ENCODE assay signal across 23 cellular contexts in the genomic region with DNA sequence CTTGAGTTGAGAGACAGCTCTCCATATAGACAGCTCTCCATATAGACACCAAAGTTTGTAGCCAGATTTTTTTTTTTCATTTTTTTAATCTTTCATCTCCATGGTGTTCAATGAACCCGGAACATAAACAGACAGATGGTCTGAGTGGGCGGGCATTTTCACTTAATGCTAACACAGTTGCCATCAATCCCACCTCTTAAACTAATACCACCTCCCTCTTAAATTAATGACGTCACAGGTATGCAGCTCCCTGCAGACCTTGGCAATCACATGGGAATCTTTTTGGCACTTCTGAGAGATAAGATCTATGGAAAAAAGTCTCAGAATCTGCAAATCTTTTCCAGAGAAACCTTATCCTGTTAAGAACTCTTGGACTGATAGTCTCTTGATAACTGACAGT. TPM values are rescaled to one million over a fixed set of nuclear protein-coding genes. Genes with fewer than 3 reads are reported as not detected.
A peak's percentile ranks its signal among the peaks of the same experiment; 100 is the strongest.
DNase-seq lines count a peak whose midpoint lies in the region; ATAC-seq, FAIRE-seq and TF ChIP-seq lines count a peak whose summit lies in the region.
"Had no signal": no experiment of that assay in that cellular context is flagged by ENCODE, and none has a peak within 500 bp of the region (broad histone marks: within the 10 kb centered on the region; RNA-seq: fewer than 3 reads in every experiment).

No MANE protein-coding gene starts in this region.

- H2AFZ ChIP-seq in K562 (ENCODE audit: low read depth, low read length), result no peak overlapping the region
- H2AFZ ChIP-seq: GM23248 had no signal

- H3K4me3 Mint-ChIP-seq in activated T-helper 1 cell treated with anti-CD3 and anti-CD28 coated beads, Interleukin-12 subunit alpha, Interleukin-12 subunit beta, Interleukin-2, Interleukin-4 antibody, amounts not matched to agents 30 ng/mL and 10 ng/mL and 1 ng/mL, durations not matched to agents 14 hours and 24 hours and 36 hours, result no peak overlapping the region
- H3K4me3 Mint-ChIP-seq: CD4-positive, alpha-beta memory T cell; T-helper 1 cell treated with Interleukin-12 subunit alpha and Interleukin-12 subunit beta and Interleukin-4 antibody, amounts not matched to agents 30 μg/mL and 1 μg/mL, for 36 hours had no signal

- no peaks in the 10 kb centered on the region for H3K9me3 Mint-ChIP-seq in activated T-helper 1 cell treated with anti-CD3 and anti-CD28 coated beads, Interleukin-12 subunit alpha, Interleukin-12 subunit beta, Interleukin-2, Interleukin-4 antibody, amounts not matched to agents 30 ng/mL and 10 ng/mL and 1 ng/mL, durations not matched to agents 14 hours and 24 hours and 36 hours
- H3K9me3 Mint-ChIP-seq: T-helper 1 cell treated with Interleukin-12 subunit alpha and Interleukin-12 subunit beta and Interleukin-4 antibody, amounts not matched to agents 30 μg/mL and 1 μg/mL, for 36 hours had no signal

- no TSS peak for BruUV-seq in A673 (replicated peaks; lab: Mats Ljungman, UMichigan)
- no TSS peak for BruUV-seq in K562 (replicated peaks; lab: Mats Ljungman, UMichigan)

- FAIRE-seq in K562 (lab: Jason Lieb, UNC), result no peak
- FAIRE-seq: RCC 7860 had no signal

- H3K4me1 ChIP-seq in A673 (ENCODE audit: insufficient read depth, low read length, poor library complexity, severe bottlenecking), result no peaks in the 10 kb centered on the region
- no peaks in the 10 kb centered on the region for H3K4me1 ChIP-seq in HEK293 (ENCODE audit: control insufficient read depth, insufficient read depth, low read length)
- no peaks in the 10 kb centered on the region for H3K4me1 ChIP-seq in K562 (replicated peaks in 1 of 2; ENCODE audit: control insufficient read depth in 2 of 2, insufficient read depth in 2 of 2, low read length in 2 of 2)
- H3K4me1 ChIP-seq in left lung, result no peaks in the 10 kb centered on the region
- H3K4me1 ChIP-seq: HAP-1 had no signal

- no peaks in the 10 kb centered on the region for H3K36me3 ChIP-seq in A673 (ENCODE audit: insufficient read depth, low read length, poor library complexity, severe bottlenecking)
- H3K36me3 ChIP-seq in HEK293 (ENCODE audit: control insufficient read depth in 2 of 2, insufficient read depth in 1 of 2, low read length in 2 of 2), result no peaks in the 10 kb centered on the region
- H3K36me3 ChIP-seq in K562 (ENCODE audit: control insufficient read depth, insufficient read depth, low read length), result no peaks in the 10 kb centered on the region
- H3K36me3 ChIP-seq in left lung, result no peaks in the 10 kb centered on the region
- H3K36me3 ChIP-seq: BLaER1 treated with 17β-estradiol and CSF1 and Interleukin-3, amounts not matched to agents 10 nM and 100 nM; HAP-1; SJSA1 had no signal

- no peaks in the 10 kb centered on the region for H3K27me3 ChIP-seq in A673 (replicated peaks; ENCODE audit: insufficient read depth, low read depth, low read length, poor library complexity)
- 0 out of 5 replicates have a peak, but pooled peaks cover 0 to 2% of the 10 kb centered on the region in 2 experiments for H3K27me3 ChIP-seq in K562 (ENCODE audit: control insufficient read depth in 2 of 2, insufficient read depth in 2 of 2, low read length in 2 of 2)
- H3K27me3 ChIP-seq in left lung, result no peaks in the 10 kb centered on the region
- H3K27me3 ChIP-seq: BLaER1 treated with 17β-estradiol and CSF1 and Interleukin-3, amounts not matched to agents 10 nM and 100 nM had no signal

- H3K79me2 ChIP-seq in K562 (ENCODE audit: control insufficient read depth, insufficient read depth, low read length), result no peaks in the 10 kb centered on the region

- intact Hi-C loops in A673 (cut with micrococcal nuclease; ENCODE audit: unreplicated experiment) (no loop called here), K562 (cut with micrococcal nuclease) (no loop called here), left lung (cut with DNase I) (no loop called here)
- intact Hi-C loops in activated T-helper 1 cell treated with anti-CD3 and anti-CD28 coated beads, Interleukin-12 subunit alpha, Interleukin-12 subunit beta, Interleukin-2, Interleukin-4 antibody, amounts not matched to agents 30 ng/mL and 10 ng/mL and 1 ng/mL, durations not matched to agents 14 hours and 24 hours and 36 hours (cut with micrococcal nuclease), result no loop called here

- no peak for TF ChIP-seq POLR2A in K562 (conservative IDR thresholded peaks at IDR 0.05)

- no peak overlapping the region for H3K4me2 ChIP-seq in K562 (ENCODE audit: insufficient read depth, low read length)
- H3K4me2 ChIP-seq: BLaER1 treated with 17β-estradiol and CSF1 and Interleukin-3, amounts not matched to agents 10 nM and 100 nM; KMS-11 had no signal

- TF ChIP-seq EP300 in K562 (IDR thresholded peaks at IDR 0.05; ENCODE audit: low read length), result no peak

- ATAC-seq in K562 (no peak), left lung (no peak)
- ATAC-seq: Right ventricle myocardium inferior had no signal

- H3K27me3 Mint-ChIP-seq in activated T-helper 1 cell treated with anti-CD3 and anti-CD28 coated beads, Interleukin-12 subunit alpha, Interleukin-12 subunit beta, Interleukin-2, Interleukin-4 antibody, amounts not matched to agents 30 ng/mL and 10 ng/mL and 1 ng/mL, durations not matched to agents 14 hours and 24 hours and 36 hours (ENCODE audit: insufficient read depth), result peaks cover 2% of the 10 kb centered on the region

- no peak overlapping the region for H3K9ac ChIP-seq in K562 (ENCODE audit: insufficient read depth in 1 of 2, low read depth in 2 of 2, low read length in 2 of 2)
- H3K9ac ChIP-seq: BLaER1 treated with 17β-estradiol and CSF1 and Interleukin-3, amounts not matched to agents 10 nM and 100 nM; GM23248; KMS-11 had no signal

- H3K27ac ChIP-seq in A673 (ENCODE audit: low read depth, low read length, poor library complexity, severe bottlenecking), result no peak overlapping the region
- H3K27ac ChIP-seq in HEK293 (ENCODE audit: extremely low read depth, low read depth, low read length), result no peak overlapping the region
- no peak overlapping the region for H3K27ac ChIP-seq in K562 (ENCODE audit: extremely low read depth, low read depth, low read length)
- H3K27ac ChIP-seq in left lung, result no peak overlapping the region
- H3K27ac ChIP-seq: BLaER1 treated with 17β-estradiol and CSF1 and Interleukin-3, amounts not matched to agents 10 nM and 100 nM; GM23248; KMS-11; SJSA1 had no signal

- no peak overlapping the region for H3K27ac Mint-ChIP-seq in activated T-helper 1 cell treated with anti-CD3 and anti-CD28 coated beads, Interleukin-12 subunit alpha, Interleukin-12 subunit beta, Interleukin-2, Interleukin-4 antibody, amounts not matched to agents 30 ng/mL and 10 ng/mL and 1 ng/mL, durations not matched to agents 14 hours and 24 hours and 36 hours
- H3K27ac Mint-ChIP-seq: CD4-positive, alpha-beta memory T cell; T-helper 1 cell treated with Interleukin-12 subunit alpha and Interleukin-12 subunit beta and Interleukin-4 antibody, amounts not matched to agents 30 μg/mL and 1 μg/mL, for 36 hours had no signal

- no peaks in the 10 kb centered on the region for H3K36me3 Mint-ChIP-seq in activated T-helper 1 cell treated with anti-CD3 and anti-CD28 coated beads, Interleukin-12 subunit alpha, Interleukin-12 subunit beta, Interleukin-2, Interleukin-4 antibody, amounts not matched to agents 30 ng/mL and 10 ng/mL and 1 ng/mL, durations not matched to agents 14 hours and 24 hours and 36 hours (ENCODE audit: low read depth)
- H3K36me3 Mint-ChIP-seq: CD4-positive, alpha-beta memory T cell had no signal

- CTCF ChIA-PET in A673 (lab: Charles Lee), result no interaction called here
- CTCF ChIA-PET in HEK293 (lab: Yijun Ruan, JAX), result interaction anchor here (0.7 kb wide), 1 partner anchor 125 kb away, joined by 3 read pairs; no protein-coding TSS in a partner anchor
- CTCF ChIA-PET in K562 (lab: Yijun Ruan, JAX; ENCODE audit: low intra/inter-chr PET ratio), result no interaction called here

- peak; percentile 14 for DNase-seq in A673 (ENCODE audit: low spot score)
- peak; percentile 98 to 99 for DNase-seq in NCI-H524 (lab: John Stamatoyannopoulos, UW)
- no peak for DNase-seq in K562 (ENCODE audit: extremely low read depth in 1 of 4, low spot score in 3 of 4)
- no peak for DNase-seq in NCI-H2227 (lab: John Stamatoyannopoulos, UW; ENCODE audit: unreplicated experiment)
- DNase-seq in dermis blood vessel endothelial cell, result no peak
- DNase-seq in activated T-helper 1 cell treated with anti-CD3 and anti-CD28 coated beads, Interleukin-12 subunit alpha, Interleukin-12 subunit beta, Interleukin-2, Interleukin-4 antibody, amounts not matched to agents 30 ng/mL and 10 ng/mL and 1 ng/mL, durations not matched to agents 14 hours and 24 hours and 36 hours (ENCODE audit: low spot score), result no peak
- DNase-seq in left lung, result no peak
- DNase-seq: ACHN; CD4-positive, alpha-beta memory T cell; DMS79; GM23248; NCI-H1092 treated with DMSO at 0.1 percent for 48 hours; NCI-H1436 treated with DMSO at 0.1 percent for 48 hours; NCI-H2029 treated with DMSO at 0.1 percent for 48 hours; NCI-H774 had no signal

- TF ChIP-seq CTCF in A673 (conservative IDR thresholded peaks at IDR 0.05; ENCODE audit: low read depth, low read length) (no peak), HEK293 (tag by site-specific recombination; IDR thresholded peaks at IDR 0.05) (no peak), K562 (IDR thresholded peaks at IDR 0.05 in 2 of 3, conservative IDR thresholded peaks at IDR 0.05 in 1 of 3; ENCODE audit: insufficient read depth in 2 of 3, low read depth in 1 of 3, low read length in 3 of 3) (no peak), left lung (IDR thresholded peaks at IDR 0.05) (no peak)

- H3K4me1 Mint-ChIP-seq in activated T-helper 1 cell treated with anti-CD3 and anti-CD28 coated beads, Interleukin-12 subunit alpha, Interleukin-12 subunit beta, Interleukin-2, Interleukin-4 antibody, amounts not matched to agents 30 ng/mL and 10 ng/mL and 1 ng/mL, durations not matched to agents 14 hours and 24 hours and 36 hours (ENCODE audit: low read depth), result no peaks in the 10 kb centered on the region
- H3K4me1 Mint-ChIP-seq: CD4-positive, alpha-beta memory T cell had no signal

- H3K9me3 ChIP-seq in A673 (ENCODE audit: low read depth, low read length, poor library complexity, severe bottlenecking) (no peaks in the 10 kb centered on the region), HEK293 (ENCODE audit: control insufficient read depth, insufficient read depth, low read depth, low read length) (no peaks in the 10 kb centered on the region), K562 (replicated peaks; ENCODE audit: control insufficient read depth, insufficient read depth, low read depth, low read length) (no peaks in the 10 kb centered on the region), left lung (no peaks in the 10 kb centered on the region)
- H3K9me3 ChIP-seq: HAP-1, SJSA1 had no signal

- no peaks in the 10 kb centered on the region for H4K20me1 ChIP-seq in K562 (replicated peaks; ENCODE audit: control insufficient read depth, insufficient read depth, low read length)
- H4K20me1 ChIP-seq: BLaER1 treated with 17β-estradiol and CSF1 and Interleukin-3, amounts not matched to agents 10 nM and 100 nM had no signal

- no peaks in the 10 kb centered on the region for H3K9me1 ChIP-seq in K562 (ENCODE audit: control insufficient read depth, insufficient read depth, low read length)

- POLR2A ChIA-PET in A673 (lab: Charles Lee; ENCODE audit: low non-redundant PET), result no interaction called here
- POLR2A ChIA-PET in HEK293 (lab: Yijun Ruan, JAX), result no interaction called here
- POLR2A ChIA-PET in K562 (lab: Yijun Ruan, JAX), result interaction anchor here (1.1 kb wide), 1 partner anchor 13 kb away, joined by 3 read pairs; no protein-coding TSS in a partner anchor

- 0% methylated on average over 3 of the region's 3 CpGs for WGBS in K562 (ENCODE audit: insufficient coverage, low coverage, missing lambda C conversion rate)

- TF ChIP-seq RAD21 in K562 (CRISPR knock-in tag; conservative IDR thresholded peaks at IDR 0.05 in 1 of 2, IDR thresholded peaks at IDR 0.05 in 1 of 2), result no peak

- in situ Hi-C loops in K562 (cut with MboI), result no loop called here

- no peak overlapping the region for H3K4me3 ChIP-seq in A673 (ENCODE audit: low read depth, low read length, poor library complexity, severe bottlenecking)
- no peak overlapping the region for H3K4me3 ChIP-seq in HEK293 (ENCODE audit: low read depth, low read length)
- no peak overlapping the region for H3K4me3 ChIP-seq in K562
- no peak overlapping the region for H3K4me3 ChIP-seq in left lung
- H3K4me3 ChIP-seq: BLaER1 treated with 17β-estradiol and CSF1 and Interleukin-3, amounts not matched to agents 10 nM and 100 nM; GM23248; HAP-1; SJSA1 had no signal

RNA-seq across cellular contexts. Expression of gene PFDN4, which starts 43.2 kb away (rescaled TPM):
- total RNA-seq in A673 (2021) (62.1 and 76.0 TPM in 2 replicates), K562 (2014; rRNA removed) (58.8 and 103 TPM in 2 replicates), K562 (2014; rRNA removed; fragmentation: Illumina TruSeq; extraction: Trizol) (143 and 183 TPM in 2 replicates), K562 (2015; rRNA removed; fragmentation: Illumina TruSeq; extraction: Trizol) (107 and 122 TPM in 2 replicates), K562 (2021) (53.1 and 60.1 TPM in 2 replicates), dermis blood vessel endothelial cell (77.5 and 124 TPM in 2 replicates), left lung (10 to 100 TPM; 16.7 to 17.3 TPM)
- 2.6 and 8.7 TPM in 2 replicates for total RNA-seq in K562 (2011; cell fraction: chromatin; rRNA removed; ENCODE audit: low replicate concordance)
- 5.1 and 7.0 TPM in 2 replicates for total RNA-seq in K562 (2011; cell fraction: nucleolus; rRNA removed)
- 9.4 and 11.9 TPM in 2 replicates for total RNA-seq in K562 (2011; cell fraction: nucleoplasm; rRNA removed)
- polyA plus RNA-seq in K562 (2011; rRNA removed) (40.0 and 82.4 TPM in 2 replicates), K562 (2014; fragmentation: Illumina TruSeq; extraction: Trizol) (151 and 174 TPM in 2 replicates), K562 (2014; fragmentation: Nextera tagmentation; extraction: Ambion mirVana) (100 to 1,000 TPM; 112 to 144 TPM), K562 (2014; rRNA removed) (142 and 214 TPM in 2 replicates)
- polyA plus RNA-seq in K562 (2011; cell fraction: cytosol; rRNA removed), result 5.2 and 13.6 TPM in 2 replicates
- 4.4 and 7.0 TPM in 2 replicates for polyA plus RNA-seq in K562 (2011; cell fraction: nucleus; rRNA removed)
- polyA plus RNA-seq in K562 (2012), result 66.9 and 88.4 TPM in 2 replicates
- 25.9 and 29.3 TPM in 2 replicates for polyA minus RNA-seq in K562 (2011; rRNA and poly(A)+ RNA removed)
- polyA minus RNA-seq in K562 (2011; cell fraction: cytosol; rRNA and poly(A)+ RNA removed), result 7.1 and 11.0 TPM in 2 replicates
- polyA minus RNA-seq in K562 (2011; cell fraction: nucleus; rRNA and poly(A)+ RNA removed), result 3.9 and 6.0 TPM in 2 replicates
- total RNA-seq in activated T-helper 1 cell treated with anti-CD3 and anti-CD28 coated beads, Interleukin-12 subunit alpha, Interleukin-12 subunit beta, Interleukin-2, Interleukin-4 antibody, amounts not matched to agents 30 ng/mL and 10 ng/mL and 1 ng/mL, durations not matched to agents 14 hours and 24 hours and 36 hours, result 72.6 and 75.8 TPM in 2 replicates

Comparison
In these comparisons a context has a peak if more than half of its experiments do, and no peak if none do; other contexts are left out.
1. DNase-seq: peak in A673 (single experiment) and NCI-H524 (2 of 2); none in K562 (0 of 4), NCI-H2227 (single experiment), dermis blood vessel endothelial cell (single experiment), activated T-helper 1 cell treated with anti-CD3 and anti-CD28 coated beads, Interleukin-12 subunit alpha, Interleukin-12 subunit beta, Interleukin-2, Interleukin-4 antibody, amounts not matched to agents 30 ng/mL and 10 ng/mL and 1 ng/mL, durations not matched to agents 14 hours and 24 hours and 36 hours (single experiment) and left lung (0 of 2).